ENCODE assay signal across 25 cellular contexts in genomic region chr17:59175076-59175475, GRCh38.
"Had no signal": no experiment of that assay in that cellular context is flagged by ENCODE, and none has a peak within 500 bp of the region (broad histone marks: within the 10 kb centered on the region; RNA-seq: fewer than 3 reads in every experiment).

No MANE protein-coding gene starts in this region.

- FAIRE-seq: small intestine had no signal

- H3K9ac ChIP-seq: parathyroid adenoma had no signal

- H3K4me3 ChIP-seq: ovary, psoas muscle, right lobe of liver, sigmoid colon, stomach, thoracic aorta, thyroid gland, tibial nerve, upper lobe of left lung, vagina had no signal

- H3K4me1 ChIP-seq: parathyroid adenoma, psoas muscle, right lobe of liver, sigmoid colon, stomach, thyroid gland, tibial nerve, upper lobe of left lung, vagina had no signal

- H2AFZ ChIP-seq: parathyroid adenoma had no signal

- DNase-seq: nephron progenitor cell; occipital lobe; ovary; posterior cingulate gyrus; psoas muscle; right cardiac atrium; right lobe of liver; sigmoid colon; small intestine; stimulated activated CD4-positive, alpha-beta T cell treated with anti-CD3 and anti-CD28 coated beads, Interleukin-15, amount 100 ng/mL, for 24 hours; stimulated activated CD4-positive, alpha-beta T cell treated with anti-CD3 and anti-CD28 coated beads, Interleukin-2, amount 100 ng/mL, for 24 hours; stimulated activated CD4-positive, alpha-beta T cell treated with anti-CD3 and anti-CD28 coated beads, Interleukin-2, amount 100 ng/mL, for 48 hours; stimulated activated CD4-positive, alpha-beta T cell treated with anti-CD3 and anti-CD28 coated beads, Interleukin-4, amount 100 ng/mL, for 24 hours; stimulated activated naive B cell treated with anti-CD40 and anti-IgM and Interleukin-4, amounts not matched to agents 10 μg/mL and 1 μg/mL and 100 μg/mL, for 72 hours; stimulated activated naive CD4-positive, alpha-beta T cell treated with Interleukin-2 at 50 U/mL for 16 hours; stomach; thyroid gland; trophoblast cell; upper lobe of left lung had no signal

- H3K27ac ChIP-seq: ovary, parathyroid adenoma, psoas muscle, right lobe of liver, sigmoid colon, stomach, thoracic aorta, thyroid gland, tibial nerve, upper lobe of left lung, vagina had no signal

- H3K27me3 ChIP-seq: ovary, right lobe of liver, sigmoid colon, stomach, thyroid gland, tibial nerve, upper lobe of left lung, vagina had no signal

- H3K79me2 ChIP-seq: parathyroid adenoma had no signal

- H3K9me3 ChIP-seq: ovary, psoas muscle, right lobe of liver, sigmoid colon, stomach, thoracic aorta, thyroid gland, upper lobe of left lung, vagina had no signal

- ATAC-seq: natural killer cell treated with Interleukin-12 subunit alpha and Interleukin-12 subunit beta and Interleukin-15 and Interleukin-18, amount 100 ng/mL, for 72 hours; psoas muscle; right cardiac atrium; right lobe of liver; stimulated activated effector memory CD8-positive, alpha-beta T cell treated with anti-CD3 and anti-CD28 coated beads, Interleukin-12 subunit alpha, Interleukin-12 subunit beta, amount 100 ng/mL, for 72 hours; stimulated activated naive B cell treated with anti-CD40 and anti-IgM and Interleukin-4, amounts not matched to agents 10 μg/mL and 1 μg/mL and 100 μg/mL, for 72 hours had no signal

- H3K36me3 ChIP-seq: ovary, right lobe of liver, sigmoid colon, thoracic aorta, thyroid gland, upper lobe of left lung, vagina had no signal
